In genomic region chrX:107753186-107753585, GRCh38 we compare ENCODE assay signal across 25 cellular contexts. TPM values are rescaled to one million over a fixed set of nuclear protein-coding genes. Genes with fewer than 3 reads are reported as not detected.
DNase-seq lines count a peak whose midpoint lies in the region; ATAC-seq and TF ChIP-seq lines count a peak whose summit lies in the region.
"Had no signal": no experiment of that assay in that cellular context is flagged by ENCODE, and none has a peak within 500 bp of the region (broad histone marks: within the 10 kb centered on the region; RNA-seq: fewer than 3 reads in every experiment).

No MANE protein-coding gene starts in this region.

- no peaks in the 10 kb centered on the region for H3K27me3 Mint-ChIP-seq in natural killer cell treated with Interleukin-12 subunit alpha and Interleukin-12 subunit beta and Interleukin-15 and Interleukin-18, amount 100 ng/mL, for 72 hours
- no peaks in the 10 kb centered on the region for H3K27me3 Mint-ChIP-seq in natural killer cell (ENCODE audit: low read depth in 2 of 2)
- H3K27me3 Mint-ChIP-seq in mesothelial cell of epicardium (ENCODE audit: low read depth) = peaks cover 27% of the 10 kb centered on the region
- H3K27me3 Mint-ChIP-seq in activated CD8-positive, alpha-beta T cell treated with anti-CD3 and anti-CD28 coated beads, Interleukin-2, amount 10 ng/mL, durations not matched to agents 7 days and 5 days (ENCODE audit: low read depth) = no peaks in the 10 kb centered on the region

- peak; percentile 47 for DNase-seq in natural killer cell treated with Interleukin-12 subunit alpha and Interleukin-12 subunit beta and Interleukin-15 and Interleukin-18, amount 100 ng/mL, for 72 hours (ENCODE audit: low spot score)
- DNase-seq in natural killer cell (no peak), amniotic epithelial cell (ENCODE audit: low read depth) (peak; percentile 58), left cardiac atrium (no peak), mesothelial cell of epicardium (ENCODE audit: low spot score in 2 of 2, unreplicated experiment in 2 of 2) (no peak)
- DNase-seq in stimulated activated CD4-positive, alpha-beta T cell treated with anti-CD3 and anti-CD28 coated beads, Interleukin-4, amount 100 ng/mL, for 24 hours = no peak
- no peak for DNase-seq in activated CD8-positive, alpha-beta T cell treated with anti-CD3 and anti-CD28 coated beads, Interleukin-2, amount 10 ng/mL, durations not matched to agents 7 days and 5 days
- DNase-seq: Calu3; central memory CD4-positive, alpha-beta T cell; HFFc6; NCI-H1092 treated with DMSO at 0.1 percent for 48 hours; NCI-H2029; NCI-H345; nucleus accumbens; Peyer's patch; retina; SK-N-SH; stomach; WERI-Rb-1 had no signal

- CTCF ChIA-PET in activated CD8-positive, alpha-beta T cell treated with anti-CD3 and anti-CD28 coated beads, Interleukin-2, amount 10 ng/mL, durations not matched to agents 7 days and 5 days (lab: Charles Lee) = no interaction called here

- POLR2A ChIA-PET in activated CD8-positive, alpha-beta T cell treated with anti-CD3 and anti-CD28 coated beads, Interleukin-2, amount 10 ng/mL, durations not matched to agents 7 days and 5 days (lab: Charles Lee) = no interaction called here

- no peaks in the 10 kb centered on the region for H3K9me3 Mint-ChIP-seq in natural killer cell treated with Interleukin-12 subunit alpha and Interleukin-12 subunit beta and Interleukin-15 and Interleukin-18, amount 100 ng/mL, for 72 hours
- H3K9me3 Mint-ChIP-seq in natural killer cell (no peaks in the 10 kb centered on the region), mesothelial cell of epicardium (peaks cover 13% of the 10 kb centered on the region)
- no peaks in the 10 kb centered on the region for H3K9me3 Mint-ChIP-seq in activated CD8-positive, alpha-beta T cell treated with anti-CD3 and anti-CD28 coated beads, Interleukin-2, amount 10 ng/mL, durations not matched to agents 7 days and 5 days (ENCODE audit: insufficient read depth)
- H3K9me3 Mint-ChIP-seq: HFFc6; T-helper 2 cell treated with Interferon-gamma antibody and Interleukin-4, amounts not matched to agents 5 μg/mL and 100 μg/mL, for 36 hours had no signal

- H3K4me1 Mint-ChIP-seq in natural killer cell treated with Interleukin-12 subunit alpha and Interleukin-12 subunit beta and Interleukin-15 and Interleukin-18, amount 100 ng/mL, for 72 hours (ENCODE audit: low read depth in 2 of 2) = peaks cover 0 to 4% of the 10 kb centered on the region in 2 donors
- H3K4me1 Mint-ChIP-seq in natural killer cell (peaks cover 0 to 6% of the 10 kb centered on the region in 2 donors), mesothelial cell of epicardium (peaks cover 3% of the 10 kb centered on the region)
- H3K4me1 Mint-ChIP-seq in activated CD8-positive, alpha-beta T cell treated with anti-CD3 and anti-CD28 coated beads, Interleukin-2, amount 10 ng/mL, durations not matched to agents 7 days and 5 days (ENCODE audit: low read depth) = peaks cover 13% of the 10 kb centered on the region

- no peaks in the 10 kb centered on the region for H3K36me3 Mint-ChIP-seq in natural killer cell treated with Interleukin-12 subunit alpha and Interleukin-12 subunit beta and Interleukin-15 and Interleukin-18, amount 100 ng/mL, for 72 hours
- H3K36me3 Mint-ChIP-seq in natural killer cell (no peaks in the 10 kb centered on the region), mesothelial cell of epicardium (no peaks in the 10 kb centered on the region)
- H3K36me3 Mint-ChIP-seq in activated CD8-positive, alpha-beta T cell treated with anti-CD3 and anti-CD28 coated beads, Interleukin-2, amount 10 ng/mL, durations not matched to agents 7 days and 5 days (ENCODE audit: low read depth) = no peaks in the 10 kb centered on the region

- intact Hi-C loops in natural killer cell (cut with micrococcal nuclease) (no loop called here), left cardiac atrium (cut with DNase I) (no loop called here)

- TF ChIP-seq CTCF in natural killer cell (IDR thresholded peaks at IDR 0.05) (no peak), mesothelial cell of epicardium (IDR thresholded peaks at IDR 0.05; ENCODE audit: unreplicated experiment) (no peak)

- no peak for ATAC-seq in natural killer cell treated with Interleukin-12 subunit alpha and Interleukin-12 subunit beta and Interleukin-15 and Interleukin-18, amount 100 ng/mL, for 72 hours
- ATAC-seq in natural killer cell (no peak), left cardiac atrium (peak; percentile 27 to 60), GM21576 (IDR thresholded peaks at IDR 0.05; ENCODE audit: unreplicated experiment) (no peak)
- no peak for ATAC-seq in activated CD8-positive, alpha-beta T cell treated with anti-CD3 and anti-CD28 coated beads, Interleukin-2, amount 10 ng/mL, durations not matched to agents 7 days and 5 days

- no peak overlapping the region for H3K4me3 Mint-ChIP-seq in natural killer cell treated with Interleukin-12 subunit alpha and Interleukin-12 subunit beta and Interleukin-15 and Interleukin-18, amount 100 ng/mL, for 72 hours
- no peak overlapping the region for H3K4me3 Mint-ChIP-seq in natural killer cell
- H3K4me3 Mint-ChIP-seq in mesothelial cell of epicardium = no peak overlapping the region
- no peak overlapping the region for H3K4me3 Mint-ChIP-seq in activated CD8-positive, alpha-beta T cell treated with anti-CD3 and anti-CD28 coated beads, Interleukin-2, amount 10 ng/mL, durations not matched to agents 7 days and 5 days
- H3K4me3 Mint-ChIP-seq: HFFc6; T-helper 2 cell treated with Interferon-gamma antibody and Interleukin-4, amounts not matched to agents 5 μg/mL and 100 μg/mL, for 36 hours had no signal

- no peak overlapping the region for H3K27ac Mint-ChIP-seq in natural killer cell treated with Interleukin-12 subunit alpha and Interleukin-12 subunit beta and Interleukin-15 and Interleukin-18, amount 100 ng/mL, for 72 hours
- no peak overlapping the region for H3K27ac Mint-ChIP-seq in natural killer cell
- no peak overlapping the region for H3K27ac Mint-ChIP-seq in mesothelial cell of epicardium
- no peak overlapping the region for H3K27ac Mint-ChIP-seq in activated CD8-positive, alpha-beta T cell treated with anti-CD3 and anti-CD28 coated beads, Interleukin-2, amount 10 ng/mL, durations not matched to agents 7 days and 5 days
- H3K27ac Mint-ChIP-seq: HFFc6; T-helper 2 cell treated with Interferon-gamma antibody and Interleukin-4, amounts not matched to agents 5 μg/mL and 100 μg/mL, for 36 hours had no signal

RNA-seq across cellular contexts. Expression of gene TSC22D3, which starts 22.4 kb away (rescaled TPM):
- total RNA-seq in natural killer cell treated with Interleukin-12 subunit alpha and Interleukin-12 subunit beta and Interleukin-15 and Interleukin-18, amount 100 ng/mL, for 72 hours = 10 to 100 TPM in 1 of 2 donors, 1 to 10 TPM in 1; 8.6 to 20.3 TPM
- total RNA-seq in natural killer cell (1,000 to 10,000 TPM in 2 of 3 donors, 100 to 1,000 TPM in 1; 895 to 1,800 (median 1,053) TPM), left cardiac atrium (100 to 1,000 TPM in 1 of 2 donors, 10 to 100 TPM in 1; 56.2 to 119 TPM), mesothelial cell of epicardium (32.1 to 37.0 TPM (median 34.4 TPM) in 3 replicates)
- total RNA-seq in activated CD8-positive, alpha-beta T cell treated with anti-CD3 and anti-CD28 coated beads, Interleukin-2, amount 10 ng/mL, durations not matched to agents 7 days and 5 days = 10 to 100 TPM; 54.8 TPM

RNA-seq across cellular contexts. Expression of gene NCBP2L, which starts 24.3 kb away (rescaled TPM):
- total RNA-seq in natural killer cell treated with Interleukin-12 subunit alpha and Interleukin-12 subunit beta and Interleukin-15 and Interleukin-18, amount 100 ng/mL, for 72 hours = not detected
- total RNA-seq in natural killer cell (under 1 TPM in 1 of 3 donors, not detected in 2; 0.18 TPM), left cardiac atrium (not detected), mesothelial cell of epicardium (not detected in 3 replicates)
- not detected for total RNA-seq in activated CD8-positive, alpha-beta T cell treated with anti-CD3 and anti-CD28 coated beads, Interleukin-2, amount 10 ng/mL, durations not matched to agents 7 days and 5 days
- total RNA-seq: Calu3, fibroblast of villous mesenchyme, hepatocyte, HFFc6, HT1080, lung microvascular endothelial cell, Peyer's patch, stomach had no signal

Comparison
In these comparisons a context has a peak if more than half of its experiments do, and no peak if none do; other contexts are left out.
1. DNase-seq: peak in natural killer cell treated with Interleukin-12 subunit alpha and Interleukin-12 subunit beta and Interleukin-15 and Interleukin-18, amount 100 ng/mL, for 72 hours (single experiment) and amniotic epithelial cell (single experiment); none in natural killer cell (single experiment), left cardiac atrium (single experiment), stimulated activated CD4-positive, alpha-beta T cell treated with anti-CD3 and anti-CD28 coated beads, Interleukin-4, amount 100 ng/mL, for 24 hours (single experiment), mesothelial cell of epicardium (0 of 2) and activated CD8-positive, alpha-beta T cell treated with anti-CD3 and anti-CD28 coated beads, Interleukin-2, amount 10 ng/mL, durations not matched to agents 7 days and 5 days (single experiment).
2. RNA of gene TSC22D3, which starts 22.4 kb away (total RNA-seq): 895 to 1,800 TPM in natural killer cell; 56.2 to 119 TPM in left cardiac atrium, 54.8 TPM in activated CD8-positive, alpha-beta T cell treated with anti-CD3 and anti-CD28 coated beads, Interleukin-2, amount 10 ng/mL, durations not matched to agents 7 days and 5 days, 32.1 to 37.0 TPM in mesothelial cell of epicardium and 8.6 to 20.3 TPM in natural killer cell treated with Interleukin-12 subunit alpha and Interleukin-12 subunit beta and Interleukin-15 and Interleukin-18, amount 100 ng/mL, for 72 hours; every median in the first group is over 4 times any median in the second.
3. ATAC-seq: peak in left cardiac atrium (2 of 2); none in natural killer cell treated with Interleukin-12 subunit alpha and Interleukin-12 subunit beta and Interleukin-15 and Interleukin-18, amount 100 ng/mL, for 72 hours (0 of 2), natural killer cell (0 of 3), GM21576 (single experiment) and activated CD8-positive, alpha-beta T cell treated with anti-CD3 and anti-CD28 coated beads, Interleukin-2, amount 10 ng/mL, durations not matched to agents 7 days and 5 days (single experiment).